Comparison of ENCODE assay signal across 9 cellular contexts in the genomic region with DNA sequence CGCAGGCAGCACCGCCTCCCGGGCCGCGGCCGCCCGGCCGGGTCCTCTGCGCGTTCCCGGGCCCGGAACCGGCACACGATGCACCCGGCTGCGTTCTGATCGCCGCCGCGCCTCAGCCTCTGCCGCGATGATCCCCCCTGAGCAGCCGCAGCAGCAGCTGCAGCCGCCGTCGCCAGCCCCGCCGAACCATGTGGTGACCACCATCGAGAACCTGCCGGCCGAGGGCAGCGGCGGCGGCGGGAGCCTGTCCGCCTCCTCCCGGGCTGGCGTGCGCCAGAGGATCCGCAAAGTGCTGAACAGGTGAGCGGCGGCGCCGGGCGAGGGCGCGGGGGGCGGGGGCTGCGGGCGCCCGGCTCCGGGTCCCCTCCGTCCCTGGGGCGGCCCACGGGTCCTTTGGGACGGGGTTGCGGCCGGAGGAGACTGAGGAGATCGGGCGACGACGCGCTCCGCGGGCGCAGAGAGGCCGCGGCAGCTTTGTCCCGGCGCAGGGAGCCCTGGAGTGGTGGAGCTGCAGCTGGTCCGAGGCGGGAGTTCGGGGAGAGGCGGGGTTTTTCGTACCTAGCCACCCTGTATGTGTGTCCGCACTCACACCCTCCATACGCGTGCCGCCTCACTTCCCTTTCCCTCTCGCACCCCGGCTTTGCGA. TPM values are rescaled to one million over a fixed set of nuclear protein-coding genes. Genes with fewer than 3 reads are reported as not detected.
DNase-seq lines count a peak whose midpoint lies in the region; ATAC-seq, FAIRE-seq and TF ChIP-seq lines count a peak whose summit lies in the region.
"Had no signal": no experiment of that assay in that cellular context is flagged by ENCODE, and none has a peak within 500 bp of the region (broad histone marks: within the 10 kb centered on the region; RNA-seq: fewer than 3 reads in every experiment).

No MANE protein-coding gene starts in this region.

- no peak overlapping the region for H2AFZ ChIP-seq in fibroblast of lung (ENCODE audit: low read length)

- H3K27me3 ChIP-seq in fibroblast of lung (ENCODE audit: control insufficient read depth, insufficient read depth, low read length) (peaks cover 8% of the 10 kb centered on the region), pancreas (peaks cover 0 to 5% (median 0%) of the 10 kb centered on the region in 4 donors)

- DNase-seq in ELF-1 (ENCODE audit: low read depth, low spot score) = peak; percentile 57
- DNase-seq in NCI-H69 (lab: John Stamatoyannopoulos, UW) = peak; percentile 51
- peak in 1 of 2 donors; percentile 6 for DNase-seq in fibroblast of lung (ENCODE audit: low read depth in 2 of 2)
- peak; percentile 9 to 81 (median 37) for DNase-seq in pancreas
- no peak for DNase-seq in RWPE1 (ENCODE audit: low spot score)
- DNase-seq in NCI-H2107 (lab: John Stamatoyannopoulos, UW) = no peak
- no peak for DNase-seq in SHP77 treated with DMSO at 0.1 percent for 48 hours (lab: John Stamatoyannopoulos, UW)

- intact Hi-C loops in pancreas (cut with DNase I) = no loop called here

- no peaks in the 10 kb centered on the region for H3K4me1 ChIP-seq in fibroblast of lung (ENCODE audit: control insufficient read depth, extremely low read depth, insufficient read depth, low read length)
- peaks cover 0 to 5% (median 0%) of the 10 kb centered on the region in 3 donors for H3K4me1 ChIP-seq in pancreas

- H3K36me3 ChIP-seq in fibroblast of lung (ENCODE audit: control insufficient read depth, insufficient read depth, low read length) = no peaks in the 10 kb centered on the region
- H3K36me3 ChIP-seq in pancreas = no peaks in the 10 kb centered on the region

- 0 to 1% methylated on average over 60 to 82 of the region's 82 CpGs for WGBS in pancreas, 2 donors

- H3K79me2 ChIP-seq in fibroblast of lung (ENCODE audit: control insufficient read depth, insufficient read depth, low read length) = no peaks in the 10 kb centered on the region

- H3K4me2 ChIP-seq in fibroblast of lung (ENCODE audit: extremely low read depth, insufficient read depth, low read length) = peak overlapping the region; percentile 64

- TF ChIP-seq CTCF in fibroblast of lung (conservative IDR thresholded peaks at IDR 0.05 in 1 of 2, IDR thresholded peaks at IDR 0.05 in 1 of 2; ENCODE audit: low read depth in 1 of 2, low read length in 2 of 2) (no peak), pancreas (IDR thresholded peaks at IDR 0.05) (no peak), RWPE1 (conservative IDR thresholded peaks at IDR 0.05; ENCODE audit: low read depth) (no peak)

- FAIRE-seq in pancreas (lab: Jason Lieb, UNC) = no peak
- FAIRE-seq: K562 had no signal

- POLR2A ChIA-PET in RWPE1 (lab: Yijun Ruan, JAX; ENCODE audit: low non-redundant PET) = no interaction called here

- H3K4me3 ChIP-seq in fibroblast of lung (replicated peaks in 1 of 4; ENCODE audit: control extremely low read depth in 1 of 4, insufficient read depth in 1 of 4, low read depth in 3 of 4, low read length in 4 of 4) (no peak overlapping the region), pancreas (peak overlapping the region; percentile 51 to 76 (median 56))

- H3K27ac ChIP-seq in fibroblast of lung (ENCODE audit: insufficient read depth, low read length) (no peak overlapping the region), pancreas (peak overlapping the region in 2 of 4 donors; percentile 38 to 63), RWPE1 (no peak overlapping the region)

- H3K9ac ChIP-seq in fibroblast of lung (ENCODE audit: insufficient read depth, low read length) = no peak overlapping the region

- no peaks in the 10 kb centered on the region for H3K9me3 ChIP-seq in fibroblast of lung (ENCODE audit: control insufficient read depth, insufficient read depth, low read depth, low read length)
- no peaks in the 10 kb centered on the region for H3K9me3 ChIP-seq in pancreas

- H4K20me1 ChIP-seq in fibroblast of lung (ENCODE audit: control insufficient read depth, extremely low read depth, insufficient read depth, low read length) = no peaks in the 10 kb centered on the region

- CTCF ChIA-PET in RWPE1 (lab: Yijun Ruan, JAX) = interaction anchor here (0.5 kb wide), 1 partner anchor 19 kb away, joined by 4 read pairs; no protein-coding TSS in a partner anchor

- peak; percentile 7 for ATAC-seq in GM21825 (IDR thresholded peaks at IDR 0.05; ENCODE audit: unreplicated experiment)
- peak; percentile 51 to 73 (median 70) for ATAC-seq in pancreas

RNA-seq across cellular contexts. Expression of gene SLC35F1, which starts 0.7 kb away (rescaled TPM):
- total RNA-seq in fibroblast of lung (under 0.01 and 0.17 TPM in 2 replicates), pancreas (1 to 10 TPM in 2 of 6 donors, under 1 TPM in 4; 0.14 to 2.1 (median 0.37) TPM)
- polyA plus RNA-seq in fibroblast of lung (0.09 and 0.41 TPM in 2 replicates), pancreas (under 1 TPM; 0.23 to 0.31 TPM)
- polyA plus RNA-seq in fibroblast of lung (2012) = 0.03 and 0.16 TPM in 2 replicates
- polyA minus RNA-seq in fibroblast of lung (ENCODE audit: low replicate concordance) = 0.82 TPM in 1 of 2 replicates, not detected in the other
- total RNA-seq: K562 had no signal

Comparison
In these comparisons a context has a peak if more than half of its experiments do, and no peak if none do; other contexts are left out.
1. DNase-seq: peak in ELF-1 (single experiment), NCI-H69 (single experiment) and pancreas (6 of 6); none in RWPE1 (single experiment), NCI-H2107 (single experiment) and SHP77 treated with DMSO at 0.1 percent for 48 hours (single experiment).
2. H3K4me3 ChIP-seq: peak in pancreas (4 of 4); none in fibroblast of lung (0 of 4).